ENCODE assay signal across 12 cellular contexts in genomic region chr16:31699601-31700000, GRCh38.
A peak's percentile ranks its signal among the peaks of the same experiment; 100 is the strongest.
DNase-seq lines count a peak whose midpoint lies in the region; ATAC-seq, FAIRE-seq and TF ChIP-seq lines count a peak whose summit lies in the region.
"Had no signal": no experiment of that assay in that cellular context is flagged by ENCODE, and none has a peak within 500 bp of the region (broad histone marks: within the 10 kb centered on the region; RNA-seq: fewer than 3 reads in every experiment).

No MANE protein-coding gene starts in this region.

- H3K36me3 Mint-ChIP-seq in activated B cell treated with CpG ODN at 0.5 μM for 24 hours (ENCODE audit: low read depth) (peaks cover 28% of the 10 kb centered on the region), type B pancreatic cell (no peaks in the 10 kb centered on the region)
- peaks cover 0 to 27% (median 0%) of the 10 kb centered on the region in 3 donors for H3K36me3 Mint-ChIP-seq in naive thymus-derived CD8-positive, alpha-beta T cell

- H3K4me3 Mint-ChIP-seq in activated B cell treated with CpG ODN at 0.5 μM for 24 hours (no peak overlapping the region), type B pancreatic cell (peak overlapping the region; percentile 71)
- H3K4me3 Mint-ChIP-seq in naive thymus-derived CD8-positive, alpha-beta T cell: peak overlapping the region in 5 of 10 donors; percentile 27 to 87 (median 42)

- peaks cover 20 to 31% of the 10 kb centered on the region in 2 experiments for H3K36me3 ChIP-seq in HepG2 (replicated peaks in 1 of 2; ENCODE audit: control insufficient read depth in 1 of 2, insufficient read depth in 2 of 2, low read length in 2 of 2)
- H3K36me3 ChIP-seq in right lobe of liver: peaks cover 0 to 12% (median 4%) of the 10 kb centered on the region in 4 donors
- H3K36me3 ChIP-seq: brain microvascular endothelial cell had no signal

- no peak for TF ChIP-seq RAD21 in HepG2 (CRISPR knock-in tag; IDR thresholded peaks at IDR 0.05)

- peak overlapping the region; percentile 30 for H3K27ac Mint-ChIP-seq in activated B cell treated with CpG ODN at 0.5 μM for 24 hours
- H3K27ac Mint-ChIP-seq in naive thymus-derived CD8-positive, alpha-beta T cell: peak overlapping the region in 7 of 10 donors; percentile 9 to 75 (median 29)
- no peak overlapping the region for H3K27ac Mint-ChIP-seq in type B pancreatic cell

- H3K4me1 Mint-ChIP-seq in activated B cell treated with CpG ODN at 0.5 μM for 24 hours: peaks cover 24% of the 10 kb centered on the region
- peaks cover 21 to 39% (median 28%) of the 10 kb centered on the region in 4 donors for H3K4me1 Mint-ChIP-seq in naive thymus-derived CD8-positive, alpha-beta T cell
- peaks cover 10% of the 10 kb centered on the region for H3K4me1 Mint-ChIP-seq in type B pancreatic cell (ENCODE audit: unreplicated experiment)

- TF ChIP-seq CTCF in HepG2 (CRISPR knock-in tag; IDR thresholded peaks at IDR 0.05) (no peak), right lobe of liver (IDR thresholded peaks at IDR 0.05) (no peak), activated B cell treated with CpG ODN at 0.5 μM for 24 hours (IDR thresholded peaks at IDR 0.05) (no peak), type B pancreatic cell (conservative IDR thresholded peaks at IDR 0.05) (no peak)

- no peaks in the 10 kb centered on the region for H3K27me3 Mint-ChIP-seq in activated B cell treated with CpG ODN at 0.5 μM for 24 hours
- H3K27me3 Mint-ChIP-seq in naive thymus-derived CD8-positive, alpha-beta T cell: no peaks in the 10 kb centered on the region
- H3K27me3 Mint-ChIP-seq in type B pancreatic cell: peaks cover 10% of the 10 kb centered on the region

- H3K9me3 Mint-ChIP-seq in activated B cell treated with CpG ODN at 0.5 μM for 24 hours (no peaks in the 10 kb centered on the region), type B pancreatic cell (no peaks in the 10 kb centered on the region)
- H3K9me3 Mint-ChIP-seq in naive thymus-derived CD8-positive, alpha-beta T cell: no peaks in the 10 kb centered on the region

- FAIRE-seq in HepG2 (lab: Jason Lieb, UNC): no peak
- no peak for FAIRE-seq in GM12891 (lab: Jason Lieb, UNC)
- FAIRE-seq: keratinocyte had no signal

- H3K27ac ChIP-seq in HepG2 (ENCODE audit: extremely low read length, insufficient read depth, low read length): no peak overlapping the region
- no peak overlapping the region for H3K27ac ChIP-seq in right lobe of liver
- H3K27ac ChIP-seq: brain microvascular endothelial cell, HL-60, SJSA1 had no signal

- TF ChIP-seq EP300 in HepG2 (IDR thresholded peaks at IDR 0.05; ENCODE audit: low read depth in 2 of 2, low read length in 2 of 2): no peak
- no peak for TF ChIP-seq EP300 in HepG2 (CRISPR knock-in tag; IDR thresholded peaks at IDR 0.05; ENCODE audit: borderline replicate concordance)

- 93% methylated on average over 6 of the region's 8 CpGs for WGBS in HepG2 (ENCODE audit: low lambda C conversion rate)
- 90% methylated on average over 5 of the region's 8 CpGs for WGBS in right lobe of liver (ENCODE audit: insufficient coverage, low coverage, low lambda C conversion rate, missing lambda C conversion rate)

- H3K4me1 ChIP-seq in HepG2 (ENCODE audit: insufficient read depth, low read length): peaks cover 49% of the 10 kb centered on the region
- no peaks in the 10 kb centered on the region for H3K4me1 ChIP-seq in right lobe of liver

- H3K4me2 ChIP-seq in HepG2 (ENCODE audit: low read depth, low read length): peak overlapping the region; percentile 90

- in situ Hi-C loops in HepG2 (cut with HindIII; ENCODE audit: extremely low pct_ligation_motif_present, low pct_unique_long_range_greater_than_20kb): loop anchor here (5.0 kb wide), 1 partner anchor 182 kb away; no protein-coding TSS in a partner anchor

- H3K9ac ChIP-seq in HepG2 (ENCODE audit: insufficient read depth, low read depth, low read length): no peak overlapping the region

- H3K27me3 ChIP-seq in HepG2 (ENCODE audit: control insufficient read depth in 1 of 2, insufficient read depth in 2 of 2, low read length in 2 of 2) (no peaks in the 10 kb centered on the region; a peak in 2 of 5 replicates), right lobe of liver (no peaks in the 10 kb centered on the region)
- H3K27me3 ChIP-seq: brain microvascular endothelial cell had no signal

- H3K4me3 ChIP-seq in HepG2 (replicated peaks in 1 of 3; ENCODE audit: insufficient read depth in 1 of 3, low read depth in 2 of 3, low read length in 3 of 3): peak overlapping the region in 1 of 3 experiments; percentile 86; a peak in 1 of 6 replicates
- no peak overlapping the region for H3K4me3 ChIP-seq in right lobe of liver

- peaks cover 17% of the 10 kb centered on the region for H4K20me1 ChIP-seq in HepG2 (ENCODE audit: insufficient read depth, low read length)

- TF ChIP-seq POLR2A in HepG2 (IDR thresholded peaks at IDR 0.05; ENCODE audit: insufficient read depth in 1 of 2, low read depth in 2 of 2, low read length in 2 of 2): no peak
- no peak for TF ChIP-seq POLR2A in right lobe of liver (IDR thresholded peaks at IDR 0.05)
- no peak for TF ChIP-seq POLR2A in GM12891 (IDR thresholded peaks at IDR 0.05; ENCODE audit: low read depth, low read length)

- intact Hi-C loops in HepG2 (cut with micrococcal nuclease; ENCODE audit: unreplicated experiment) (loop anchor here (5.0 kb wide), 2 partner anchors 222 to 317 kb away; no protein-coding TSS in a partner anchor), right lobe of liver (cut with DNase I) (loop anchor here in 1 of 2 donors (10.0 kb wide), 1 partner anchor 225 kb away; the partner anchor contains the start of gene TGFB1I1), activated B cell treated with CpG ODN at 0.5 μM for 24 hours (cut with micrococcal nuclease) (loop anchor here (5.0 kb wide), 1 partner anchor 242 kb away; the partner anchor contains the start of gene ARMC5)

- peaks cover 22% of the 10 kb centered on the region for H3K79me2 ChIP-seq in HepG2 (ENCODE audit: insufficient read depth, low read length)

- BruUV-seq in HepG2 (replicated peaks; lab: Mats Ljungman, UMichigan): no TSS peak

- DNase-seq in HepG2 (ENCODE audit: low spot score): no peak
- no peak for DNase-seq in right lobe of liver
- DNase-seq in activated B cell treated with CpG ODN at 0.5 μM for 24 hours: no peak
- no peak for DNase-seq in naive thymus-derived CD8-positive, alpha-beta T cell
- no peak for DNase-seq in type B pancreatic cell (ENCODE audit: extremely low spot score, unreplicated experiment)
- no peak for DNase-seq in AG08396 (ENCODE audit: low spot score)
- no peak for DNase-seq in GM12891 (ENCODE audit: insufficient read length, low spot score)
- no peak for DNase-seq in SKM-1 treated with dmso at 0.1 percent for 144 hours (lab: John Stamatoyannopoulos, UW; ENCODE audit: unreplicated experiment)

- H3K9me3 ChIP-seq in HepG2 (ENCODE audit: low read length) (no peaks in the 10 kb centered on the region), right lobe of liver (no peaks in the 10 kb centered on the region)
- H3K9me3 ChIP-seq: SJSA1 had no signal

- CTCF ChIA-PET in HepG2 (lab: Yijun Ruan, JAX; ENCODE audit: low intra/inter-chr PET ratio, low total read pairs) (no interaction called here), activated B cell treated with CpG ODN at 0.5 μM for 24 hours (lab: Charles Lee) (no interaction called here)

- no peak for ATAC-seq in HepG2
- no peak for ATAC-seq in right lobe of liver
- ATAC-seq in activated B cell treated with CpG ODN at 0.5 μM for 24 hours (ENCODE audit: low read depth): no peak
- no peak for ATAC-seq in naive thymus-derived CD8-positive, alpha-beta T cell

- POLR2A ChIA-PET in HepG2 (lab: Yijun Ruan, JAX) (interaction anchor here (1.3 to 1.5 kb wide), 2 partner anchors 13 to 240 kb away, joined by 3 to 8 read pairs; partner anchors contain the start of gene ARMC5), activated B cell treated with CpG ODN at 0.5 μM for 24 hours (lab: Charles Lee) (interaction anchor here (0.8 kb wide), 1 partner anchor 13 kb away, joined by 3 read pairs; a partner anchor contains a TSS)
- POLR2A ChIA-PET in naive thymus-derived CD8-positive, alpha-beta T cell (lab: Charles Lee): no interaction called here

- no peak overlapping the region for H2AFZ ChIP-seq in HepG2 (ENCODE audit: low read length)

TF ChIP-seq in HepG2, 621 proteins besides CTCF, POLR2A, EP300 and RAD21 (continues in another document):
- no peak for TF ChIP-seq ZFP91 (CRISPR knock-in tag; IDR thresholded peaks at IDR 0.05; ENCODE audit: borderline replicate concordance)
- no peak for TF ChIP-seq ZFP41 (CRISPR knock-in tag; IDR thresholded peaks at IDR 0.05; ENCODE audit: borderline replicate concordance)
- TF ChIP-seq MBD4 (IDR thresholded peaks at IDR 0.05; ENCODE audit: borderline replicate concordance, low read length): no peak
- TF ChIP-seq ZBTB38 (CRISPR knock-in tag; IDR thresholded peaks at IDR 0.05): 0 out of 2 replicates have a peak, but pooled peaks have one; percentile 18

TF ChIP-seq in GM12891, 5 proteins besides CTCF, POLR2A, EP300 and RAD21:
- TF ChIP-seq PAX5 (IDR thresholded peaks at IDR 0.05; ENCODE audit: insufficient read depth, low read length, severe bottlenecking) (no peak), POU2F2 (IDR thresholded peaks at IDR 0.05; ENCODE audit: low read depth, low read length) (no peak), POLR2AphosphoS5 (IDR thresholded peaks at IDR 0.05; ENCODE audit: low read depth, low read length) (no peak), TAF1 (IDR thresholded peaks at IDR 0.05; ENCODE audit: low read depth, low read length) (no peak), SPI1 (IDR thresholded peaks at IDR 0.05; ENCODE audit: low read depth, low read length) (no peak)
